1 cellular context compared by ENCODE assay signal in genomic region chr22:22431271-22432220, GRCh38.
TF ChIP-seq lines count a peak whose summit lies in the region.

No MANE protein-coding gene starts in this region.

TF ChIP-seq in WTC11, 78 proteins besides CTCF, POLR2A, EP300 and RAD21 (continued from another document):
- no peak for TF ChIP-seq MAX (CRISPR knock-in tag; IDR thresholded peaks at IDR 0.05)
- TF ChIP-seq TEAD4 (CRISPR knock-in tag; IDR thresholded peaks at IDR 0.05) = no peak
TF ChIP-seq in WTC11: peak in this region for 0.
